1 cellular context compared by ENCODE assay signal in the genomic region with DNA sequence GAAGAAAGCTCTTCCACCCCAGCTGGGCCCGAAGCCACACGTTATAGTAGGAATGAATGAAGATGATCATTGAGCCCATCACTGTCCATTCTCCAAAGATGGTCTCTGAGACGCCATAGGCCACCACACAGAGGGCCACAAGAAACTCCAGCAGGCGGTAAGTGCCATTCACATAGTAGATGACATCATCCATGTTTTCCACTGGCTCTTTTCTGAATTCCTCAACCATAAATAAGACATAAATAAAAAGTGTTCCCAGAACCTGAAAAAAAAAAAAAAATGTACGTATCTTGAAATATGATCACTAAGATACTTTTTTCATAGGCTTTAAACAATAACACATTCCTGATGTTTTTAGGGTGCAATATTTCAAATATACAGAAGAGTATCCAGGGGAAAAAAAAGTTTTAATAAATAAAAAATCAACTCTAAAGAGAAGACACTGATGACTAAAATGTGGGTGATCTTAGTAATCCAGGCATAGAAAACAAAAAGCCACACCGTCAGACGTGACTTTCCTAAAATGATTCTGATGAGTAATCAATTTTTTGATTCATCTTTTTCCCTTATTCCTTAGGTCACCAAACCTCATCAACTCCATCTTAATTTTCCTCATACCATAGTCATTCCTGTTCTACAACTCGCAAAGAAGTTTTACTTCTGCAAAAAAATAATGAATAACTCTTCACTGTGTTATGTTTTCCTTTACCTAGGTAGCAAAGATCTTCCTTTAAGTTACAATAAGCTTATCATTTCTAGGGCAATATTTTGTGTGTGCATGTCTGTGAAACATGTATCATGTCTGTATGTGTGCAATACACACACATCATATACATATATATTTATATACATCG.
TF ChIP-seq lines count a peak whose summit lies in the region.

No MANE protein-coding gene starts in this region.

TF ChIP-seq in GM12878, 131 proteins besides CTCF, POLR2A, EP300 and RAD21 (continued from another document):
- TF ChIP-seq, protein P1, sequence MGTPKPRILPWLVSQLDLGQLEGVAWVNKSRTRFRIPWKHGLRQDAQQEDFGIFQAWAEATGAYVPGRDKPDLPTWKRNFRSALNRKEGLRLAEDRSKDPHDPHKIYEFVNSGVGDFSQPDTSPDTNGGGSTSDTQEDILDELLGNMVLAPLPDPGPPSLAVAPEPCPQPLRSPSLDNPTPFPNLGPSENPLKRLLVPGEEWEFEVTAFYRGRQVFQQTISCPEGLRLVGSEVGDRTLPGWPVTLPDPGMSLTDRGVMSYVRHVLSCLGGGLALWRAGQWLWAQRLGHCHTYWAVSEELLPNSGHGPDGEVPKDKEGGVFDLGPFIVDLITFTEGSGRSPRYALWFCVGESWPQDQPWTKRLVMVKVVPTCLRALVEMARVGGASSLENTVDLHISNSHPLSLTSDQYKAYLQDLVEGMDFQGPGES (IDR thresholded peaks at IDR 0.05) = no peak
- no peak for TF ChIP-seq TARDBP (IDR thresholded peaks at IDR 0.05; ENCODE audit: borderline replicate concordance)
